ENCODE assay signal across 22 cellular contexts in the genomic region with DNA sequence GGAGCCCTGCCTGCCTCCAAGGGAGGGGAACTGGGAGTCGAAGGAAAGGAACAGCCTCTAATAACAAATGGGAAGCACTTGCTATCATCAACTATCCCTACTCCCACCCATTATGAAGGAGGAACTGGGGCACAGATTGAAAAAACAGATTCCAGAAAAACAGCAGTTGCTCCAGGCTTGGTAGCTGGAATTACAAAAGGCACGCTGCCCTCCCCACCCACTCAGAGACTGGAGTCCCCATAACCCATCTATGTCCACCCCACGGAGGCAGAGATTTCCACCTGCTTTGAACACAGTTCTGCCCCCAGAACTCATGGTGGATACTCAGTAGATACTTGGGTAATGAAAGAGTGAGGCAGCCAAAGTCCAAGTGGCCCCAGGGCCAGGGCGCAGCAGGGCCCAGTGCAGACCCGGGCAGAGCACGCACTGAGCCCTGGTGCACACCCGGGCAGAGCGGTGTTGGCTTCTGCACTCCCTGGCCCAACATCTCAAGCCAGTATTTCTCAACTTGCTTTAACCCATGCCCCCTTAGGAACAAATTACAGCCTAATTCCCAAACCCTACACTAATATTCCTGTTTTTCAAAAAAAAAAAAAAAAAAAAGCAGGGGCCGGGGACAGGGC. TPM values are rescaled to one million over a fixed set of nuclear protein-coding genes. Genes with fewer than 3 reads are reported as not detected.
DNase-seq lines count a peak whose midpoint lies in the region; ATAC-seq and TF ChIP-seq lines count a peak whose summit lies in the region.
"Had no signal": no experiment of that assay in that cellular context is flagged by ENCODE, and none has a peak within 500 bp of the region (broad histone marks: within the 10 kb centered on the region; RNA-seq: fewer than 3 reads in every experiment).

No MANE protein-coding gene starts in this region.

- no peaks in the 10 kb centered on the region for H3K27me3 ChIP-seq in heart left ventricle
- H3K27me3 ChIP-seq in gastroesophageal sphincter: no peaks in the 10 kb centered on the region
- H3K27me3 ChIP-seq in transverse colon: no peaks in the 10 kb centered on the region
- H3K27me3 ChIP-seq: BLaER1 had no signal

- WGBS in heart left ventricle, 4 donors: 78 to 85% (median 79%) methylated on average over 7 to 9 of the region's 9 CpGs
- WGBS in gastroesophageal sphincter (ENCODE audit: low coverage in 1 of 2), 2 donors: 73% methylated on average over 9 of the region's 9 CpGs; no CpG with 5 or more reads in 1 of the 2 donors
- 79 to 91% methylated on average over 2 to 9 of the region's 9 CpGs for WGBS in transverse colon (ENCODE audit: low coverage in 1 of 2), 2 donors

- peaks cover 37% of the 10 kb centered on the region for H3K4me1 Mint-ChIP-seq in nephron
- H3K4me1 Mint-ChIP-seq in activated T-helper 2 cell treated with anti-CD3 and anti-CD28 coated beads, Interferon-gamma antibody, Interleukin-2, Interleukin-4, amounts not matched to agents 10 μg/mL and 5 μg/mL and 100 μg/mL, durations not matched to agents 14 hours and 24 hours and 36 hours (ENCODE audit: low read depth): no peaks in the 10 kb centered on the region

- H3K4me3 Mint-ChIP-seq in nephron: no peak overlapping the region
- no peak overlapping the region for H3K4me3 Mint-ChIP-seq in activated T-helper 2 cell treated with anti-CD3 and anti-CD28 coated beads, Interferon-gamma antibody, Interleukin-2, Interleukin-4, amounts not matched to agents 10 μg/mL and 5 μg/mL and 100 μg/mL, durations not matched to agents 14 hours and 24 hours and 36 hours (ENCODE audit: low read depth)
- H3K4me3 Mint-ChIP-seq: CD8-positive, alpha-beta memory T cell; IgD-negative memory B cell had no signal

- peaks cover 17% of the 10 kb centered on the region for H3K36me3 Mint-ChIP-seq in nephron (ENCODE audit: low read depth)
- peaks cover 10% of the 10 kb centered on the region for H3K36me3 Mint-ChIP-seq in activated T-helper 2 cell treated with anti-CD3 and anti-CD28 coated beads, Interferon-gamma antibody, Interleukin-2, Interleukin-4, amounts not matched to agents 10 μg/mL and 5 μg/mL and 100 μg/mL, durations not matched to agents 14 hours and 24 hours and 36 hours (ENCODE audit: low read depth)
- H3K36me3 Mint-ChIP-seq: IgD-negative memory B cell had no signal

- TF ChIP-seq POLR2A in heart left ventricle (IDR thresholded peaks at IDR 0.05): no peak
- no peak for TF ChIP-seq POLR2A in gastroesophageal sphincter (IDR thresholded peaks at IDR 0.05)
- TF ChIP-seq POLR2A in transverse colon (IDR thresholded peaks at IDR 0.05): no peak

- no peaks in the 10 kb centered on the region for H3K9me3 Mint-ChIP-seq in nephron
- H3K9me3 Mint-ChIP-seq in activated T-helper 2 cell treated with anti-CD3 and anti-CD28 coated beads, Interferon-gamma antibody, Interleukin-2, Interleukin-4, amounts not matched to agents 10 μg/mL and 5 μg/mL and 100 μg/mL, durations not matched to agents 14 hours and 24 hours and 36 hours: no peaks in the 10 kb centered on the region
- H3K9me3 Mint-ChIP-seq: CD8-positive, alpha-beta memory T cell; IgD-negative memory B cell had no signal

- in situ Hi-C loops in transverse colon (cut with MboI; ENCODE audit: low pct_ligation_motif_present in 1 of 4, low pct_unique_long_range_greater_than_20kb in 1 of 4, low sequenced_read_pairs in 3 of 4): no loop called here

- peak overlapping the region; percentile 37 to 54 (median 53) for H3K27ac Mint-ChIP-seq in nephron
- no peak overlapping the region for H3K27ac Mint-ChIP-seq in activated T-helper 2 cell treated with anti-CD3 and anti-CD28 coated beads, Interferon-gamma antibody, Interleukin-2, Interleukin-4, amounts not matched to agents 10 μg/mL and 5 μg/mL and 100 μg/mL, durations not matched to agents 14 hours and 24 hours and 36 hours
- H3K27ac Mint-ChIP-seq: IgD-negative memory B cell had no signal

- intact Hi-C loops in Right ventricle myocardium superior (cut with DNase I) (no loop called here), heart left ventricle (cut with DNase I) (no loop called here), transverse colon (cut with DNase I; ENCODE audit: low total_unique reads) (no loop called here)
- intact Hi-C loops in activated T-helper 2 cell treated with anti-CD3 and anti-CD28 coated beads, Interferon-gamma antibody, Interleukin-2, Interleukin-4, amounts not matched to agents 10 μg/mL and 5 μg/mL and 100 μg/mL, durations not matched to agents 14 hours and 24 hours and 36 hours (cut with micrococcal nuclease): no loop called here

- no peak overlapping the region for H3K27ac ChIP-seq in heart left ventricle
- H3K27ac ChIP-seq in gastroesophageal sphincter: no peak overlapping the region
- H3K27ac ChIP-seq in transverse colon: no peak overlapping the region
- H3K27ac ChIP-seq: BLaER1 had no signal

- TF ChIP-seq CTCF in heart left ventricle (IDR thresholded peaks at IDR 0.05): no peak
- TF ChIP-seq CTCF in gastroesophageal sphincter (IDR thresholded peaks at IDR 0.05): no peak
- no peak for TF ChIP-seq CTCF in nephron (IDR thresholded peaks at IDR 0.05; ENCODE audit: unreplicated experiment in 3 of 3)
- no peak for TF ChIP-seq CTCF in transverse colon (IDR thresholded peaks at IDR 0.05)

- H3K4me3 ChIP-seq in heart left ventricle: no peak overlapping the region
- no peak overlapping the region for H3K4me3 ChIP-seq in gastroesophageal sphincter
- H3K4me3 ChIP-seq in transverse colon: no peak overlapping the region
- H3K4me3 ChIP-seq: BLaER1 had no signal

- DNase-seq in Right ventricle myocardium superior (peak; percentile 40), heart left ventricle (no peak), transverse colon (no peak), NCI-H510A treated with DMSO at 0.1 percent for 48 hours (lab: John Stamatoyannopoulos, UW) (no peak), KG1 (lab: John Stamatoyannopoulos, UW) (no peak)
- DNase-seq in activated T-helper 2 cell treated with anti-CD3 and anti-CD28 coated beads, Interferon-gamma antibody, Interleukin-2, Interleukin-4, amounts not matched to agents 10 μg/mL and 5 μg/mL and 100 μg/mL, durations not matched to agents 14 hours and 24 hours and 36 hours (ENCODE audit: low spot score): no peak
- DNase-seq: 8988T; CD8-positive, alpha-beta memory T cell; DMS79; NCI-H1105 treated with DMSO at 0.1 percent for 48 hours; NCI-H187; NCI-H226; NCI-H526 treated with DMSO at 0.1 percent for 48 hours; NK-92 treated with Interleukin-12 subunit alpha and Interleukin-12 subunit beta, amount 100 ng/mL, for 24 hours had no signal

- no peaks in the 10 kb centered on the region for H3K27me3 Mint-ChIP-seq in nephron (ENCODE audit: low read depth)
- H3K27me3 Mint-ChIP-seq in activated T-helper 2 cell treated with anti-CD3 and anti-CD28 coated beads, Interferon-gamma antibody, Interleukin-2, Interleukin-4, amounts not matched to agents 10 μg/mL and 5 μg/mL and 100 μg/mL, durations not matched to agents 14 hours and 24 hours and 36 hours (ENCODE audit: low read depth): no peaks in the 10 kb centered on the region
- H3K27me3 Mint-ChIP-seq: CD8-positive, alpha-beta memory T cell; IgD-negative memory B cell had no signal

- peaks cover 0 to 49% (median 23%) of the 10 kb centered on the region in 12 donors for H3K4me1 ChIP-seq in heart left ventricle
- peaks cover 0 to 63% (median 21%) of the 10 kb centered on the region in 3 donors for H3K4me1 ChIP-seq in gastroesophageal sphincter
- peaks cover 0 to 4% (median 2%) of the 10 kb centered on the region in 4 donors for H3K4me1 ChIP-seq in transverse colon
- H3K4me1 ChIP-seq: BLaER1 had no signal

- H3K36me3 ChIP-seq in heart left ventricle (peaks cover 0 to 33% (median 18%) of the 10 kb centered on the region in 9 donors), gastroesophageal sphincter (peaks cover 0 to 51% of the 10 kb centered on the region in 2 donors), transverse colon (peaks cover 0 to 8% (median 0%) of the 10 kb centered on the region in 4 donors)

- H3K9me3 ChIP-seq in heart left ventricle: no peaks in the 10 kb centered on the region
- no peaks in the 10 kb centered on the region for H3K9me3 ChIP-seq in gastroesophageal sphincter
- no peaks in the 10 kb centered on the region for H3K9me3 ChIP-seq in transverse colon
- H3K9me3 ChIP-seq: BLaER1 had no signal

- TF ChIP-seq EP300 in gastroesophageal sphincter (IDR thresholded peaks at IDR 0.05) (no peak), transverse colon (IDR thresholded peaks at IDR 0.05; ENCODE audit: low read depth) (no peak)

- ATAC-seq in Right ventricle myocardium superior (ENCODE audit: poor library complexity) (no peak), heart left ventricle (no peak), gastroesophageal sphincter (peak; percentile 38)

RNA-seq across cellular contexts. Expression of gene CCNP, which starts 19.1 kb away (rescaled TPM):
- total RNA-seq in Right ventricle myocardium superior (not detected), heart left ventricle (under 1 TPM in 2 of 9 donors, not detected in 7; 0.21 to 0.75 TPM), gastroesophageal sphincter (under 1 TPM in 1 of 4 donors, not detected in 3; 0.13 TPM), transverse colon (under 1 TPM in 1 of 4 donors, not detected in 3; 1.00 TPM)
- polyA plus RNA-seq in heart left ventricle: not detected
- total RNA-seq in activated T-helper 2 cell treated with anti-CD3 and anti-CD28 coated beads, Interferon-gamma antibody, Interleukin-2, Interleukin-4, amounts not matched to agents 10 μg/mL and 5 μg/mL and 100 μg/mL, durations not matched to agents 14 hours and 24 hours and 36 hours: 0.25 TPM in 1 of 2 replicates, not detected in the other
- total RNA-seq: G401, HT1080, LHCN-M2 had no signal
- polyA plus RNA-seq: CD8-positive, alpha-beta memory T cell; IgD-negative memory B cell had no signal

RNA-seq across cellular contexts. Expression of gene TTC9B, which starts 27.4 kb away (rescaled TPM):
- total RNA-seq in Right ventricle myocardium superior: not detected
- not detected for total RNA-seq in heart left ventricle
- not detected for polyA plus RNA-seq in heart left ventricle
- not detected for total RNA-seq in gastroesophageal sphincter
- not detected in 2 replicates for total RNA-seq in activated T-helper 2 cell treated with anti-CD3 and anti-CD28 coated beads, Interferon-gamma antibody, Interleukin-2, Interleukin-4, amounts not matched to agents 10 μg/mL and 5 μg/mL and 100 μg/mL, durations not matched to agents 14 hours and 24 hours and 36 hours
- total RNA-seq in transverse colon: not detected
- total RNA-seq: CD8-positive, alpha-beta memory T cell; G401; LHCN-M2; OCI-LY7 had no signal
- polyA plus RNA-seq: CD8-positive, alpha-beta memory T cell; IgD-negative memory B cell had no signal

RNA-seq across cellular contexts. Expression of gene AKT2, which starts 39.5 kb away (rescaled TPM):
- total RNA-seq in Right ventricle myocardium superior (126 TPM), heart left ventricle (100 to 1,000 TPM in 7 of 9 donors, 10 to 100 TPM in 2; 81.8 to 132 (median 113) TPM), gastroesophageal sphincter (10 to 100 TPM; 64.2 to 88.9 (median 72.8) TPM), transverse colon (100 to 1,000 TPM in 2 of 4 donors, 10 to 100 TPM in 2; 63.2 to 266 (median 138) TPM)
- polyA plus RNA-seq in heart left ventricle: 10 to 100 TPM; 71.0 to 91.0 TPM
- total RNA-seq in activated T-helper 2 cell treated with anti-CD3 and anti-CD28 coated beads, Interferon-gamma antibody, Interleukin-2, Interleukin-4, amounts not matched to agents 10 μg/mL and 5 μg/mL and 100 μg/mL, durations not matched to agents 14 hours and 24 hours and 36 hours: 148 and 149 TPM in 2 replicates

RNA-seq across cellular contexts. Expression of gene MAP3K10, which starts 54.4 kb away (rescaled TPM):
- 18.1 TPM for total RNA-seq in Right ventricle myocardium superior
- 10 to 100 TPM; 13.7 to 30.7 (median 15.6) TPM for total RNA-seq in heart left ventricle
- polyA plus RNA-seq in heart left ventricle: 10 to 100 TPM; 16.4 to 32.8 TPM
- total RNA-seq in gastroesophageal sphincter: 10 to 100 TPM in 3 of 4 donors, 1 to 10 TPM in 1; 9.8 to 21.3 (median 16.4) TPM
- total RNA-seq in activated T-helper 2 cell treated with anti-CD3 and anti-CD28 coated beads, Interferon-gamma antibody, Interleukin-2, Interleukin-4, amounts not matched to agents 10 μg/mL and 5 μg/mL and 100 μg/mL, durations not matched to agents 14 hours and 24 hours and 36 hours: 20.0 and 21.7 TPM in 2 replicates
- total RNA-seq in transverse colon: 10 to 100 TPM; 10.8 to 19.5 (median 11.9) TPM
